Comparison of ENCODE assay signal across 11 cellular contexts in the genomic region with DNA sequence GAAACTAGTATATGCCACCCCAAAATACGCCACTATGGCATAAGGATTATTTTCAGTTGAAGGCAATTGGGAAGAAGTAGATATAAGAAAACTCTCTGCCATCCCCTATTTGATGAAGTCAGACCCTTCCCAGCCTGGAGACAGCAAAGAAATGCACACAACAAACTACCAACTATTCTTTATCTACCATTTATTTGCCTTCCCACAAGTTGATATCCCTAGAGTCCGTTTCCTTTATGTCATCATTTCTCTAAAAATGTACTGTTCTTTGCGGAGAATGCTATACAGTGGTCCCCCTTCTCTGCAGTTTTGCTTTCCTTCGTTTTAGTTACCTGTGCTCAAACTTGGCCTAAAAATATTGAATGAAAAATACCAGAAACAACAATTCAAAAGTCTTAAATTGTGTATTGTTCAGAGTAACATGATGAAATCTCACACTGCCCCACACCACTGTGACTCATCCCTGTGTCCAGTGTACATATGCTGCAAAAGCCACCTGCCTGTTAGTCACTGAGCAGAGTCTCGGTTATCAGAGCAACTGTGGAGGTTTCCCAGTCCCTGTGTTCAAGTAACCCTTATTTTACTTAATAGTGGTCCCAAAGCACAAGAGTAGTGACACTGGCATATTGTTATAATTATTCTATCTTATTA.
DNase-seq lines count a peak whose midpoint lies in the region; ATAC-seq and TF ChIP-seq lines count a peak whose summit lies in the region.
"Had no signal": no experiment of that assay in that cellular context is flagged by ENCODE, and none has a peak within 500 bp of the region (broad histone marks: within the 10 kb centered on the region; RNA-seq: fewer than 3 reads in every experiment).

No MANE protein-coding gene starts in this region.

- H3K9me3 ChIP-seq in MG63, result no peaks in the 10 kb centered on the region
- H3K9me3 ChIP-seq in mucosa of descending colon, result no peaks in the 10 kb centered on the region
- H3K9me3 ChIP-seq in suprapubic skin, result no peaks in the 10 kb centered on the region

- no peaks in the 10 kb centered on the region for H3K27me3 ChIP-seq in MG63
- H3K27me3 ChIP-seq in suprapubic skin, result no peaks in the 10 kb centered on the region

- TF ChIP-seq EP300 in suprapubic skin (IDR thresholded peaks at IDR 0.05), result no peak

- intact Hi-C loops in mucosa of descending colon (cut with DNase I, micrococcal nuclease), result no loop called here

- no peak overlapping the region for H3K4me3 ChIP-seq in MG63
- H3K4me3 ChIP-seq in mucosa of descending colon, result no peak overlapping the region
- H3K4me3 ChIP-seq in suprapubic skin, result no peak overlapping the region

- no peak for TF ChIP-seq CTCF in mucosa of descending colon (IDR thresholded peaks at IDR 0.05)
- TF ChIP-seq CTCF in suprapubic skin (IDR thresholded peaks at IDR 0.05), result no peak

- TF ChIP-seq POLR2A in suprapubic skin (IDR thresholded peaks at IDR 0.05), result no peak

- ATAC-seq in mucosa of descending colon (peak; percentile 47), GM18907 (IDR thresholded peaks at IDR 0.05; ENCODE audit: unreplicated experiment) (no peak)

- H3K36me3 ChIP-seq in MG63, result no peaks in the 10 kb centered on the region; the same call in 1 of the 2 replicates
- no peaks in the 10 kb centered on the region for H3K36me3 ChIP-seq in mucosa of descending colon (ENCODE audit: low read depth)
- H3K36me3 ChIP-seq in suprapubic skin, result peaks cover 43% of the 10 kb centered on the region

- 93% methylated on average over 5 of the region's 5 CpGs for WGBS in suprapubic skin

- H3K4me1 ChIP-seq in mucosa of descending colon (ENCODE audit: low read depth) (no peaks in the 10 kb centered on the region), suprapubic skin (no peaks in the 10 kb centered on the region)

- peak; percentile 32 for DNase-seq in COLO668 (lab: John Stamatoyannopoulos, UW; ENCODE audit: unreplicated experiment)
- DNase-seq in MG63, result peak; percentile 46
- peak; percentile 15 for DNase-seq in brain pericyte (ENCODE audit: low read depth, low spot score)
- no peak for DNase-seq in mucosa of descending colon
- DNase-seq in suprapubic skin (ENCODE audit: low spot score in 2 of 2), result no peak
- DNase-seq in activated CD4-positive, CD25-positive, alpha-beta regulatory T cell (lab: John Stamatoyannopoulos, UW), result no peak
- no peak for DNase-seq in Kasumi-1 (lab: John Stamatoyannopoulos, UW)
- DNase-seq: GDM1, NCI-H1436 had no signal

- H3K27ac ChIP-seq in suprapubic skin, result no peak overlapping the region
- H3K27ac ChIP-seq: VCaP had no signal

Comparison
In these comparisons a context has a peak if more than half of its experiments do, and no peak if none do; other contexts are left out.
1. DNase-seq: peak in COLO668 (single experiment), MG63 (single experiment) and brain pericyte (single experiment); none in mucosa of descending colon (0 of 3), suprapubic skin (0 of 2), activated CD4-positive, CD25-positive, alpha-beta regulatory T cell (0 of 4) and Kasumi-1 (0 of 2).